Comparison of ENCODE assay signal across 13 cellular contexts in genomic region chr1:208231929-208232360, GRCh38. TPM values are rescaled to one million over a fixed set of nuclear protein-coding genes. Genes with fewer than 3 reads are reported as not detected.
A peak's percentile ranks its signal among the peaks of the same experiment; 100 is the strongest.
DNase-seq lines count a peak whose midpoint lies in the region; ATAC-seq and TF ChIP-seq lines count a peak whose summit lies in the region.
"Had no signal": no experiment of that assay in that cellular context is flagged by ENCODE, and none has a peak within 500 bp of the region (broad histone marks: within the 10 kb centered on the region; RNA-seq: fewer than 3 reads in every experiment).

No MANE protein-coding gene starts in this region.

- H3K4me1 ChIP-seq in right atrium auricular region (peaks cover 0 to 68% of the 10 kb centered on the region in 2 donors), body of pancreas (peaks cover 99% of the 10 kb centered on the region), lower lobe of right lung (peaks cover 100% of the 10 kb centered on the region), vagina (peaks cover 66% of the 10 kb centered on the region)

- H3K9me3 ChIP-seq in right atrium auricular region (no peaks in the 10 kb centered on the region), body of pancreas (no peaks in the 10 kb centered on the region), lower lobe of right lung (no peaks in the 10 kb centered on the region), vagina (no peaks in the 10 kb centered on the region)

- WGBS in body of pancreas, 2 donors = 22 to 24% methylated on average over 1 to 2 of the region's 2 CpGs

- peak overlapping the region; percentile 1 to 7 for H3K27ac ChIP-seq in right atrium auricular region
- H3K27ac ChIP-seq in body of pancreas = peak overlapping the region in 3 of 4 donors; percentile 65 to 71 (median 68)
- H3K27ac ChIP-seq in lower lobe of right lung = peak overlapping the region; percentile 83
- H3K27ac ChIP-seq in vagina = peak overlapping the region; percentile 59

- no peaks in the 10 kb centered on the region for H3K27me3 ChIP-seq in right atrium auricular region
- H3K27me3 ChIP-seq in body of pancreas = no peaks in the 10 kb centered on the region
- H3K27me3 ChIP-seq in lower lobe of right lung (ENCODE audit: low read depth) = no peaks in the 10 kb centered on the region
- H3K27me3 ChIP-seq in vagina = no peaks in the 10 kb centered on the region

- intact Hi-C loops in Right ventricle myocardium inferior (cut with DNase I) = no loop called here
- intact Hi-C loops in body of pancreas (cut with DNase I) = no loop called here
- intact Hi-C loops in lower lobe of right lung (cut with DNase I) = no loop called here
- intact Hi-C loops in vagina (cut with DNase I) = loop anchor here (10.0 kb wide), 1 partner anchor 347 kb away; no protein-coding TSS in a partner anchor

- no peak overlapping the region for H3K4me3 ChIP-seq in right atrium auricular region
- H3K4me3 ChIP-seq in body of pancreas = no peak overlapping the region
- H3K4me3 ChIP-seq in lower lobe of right lung = no peak overlapping the region
- H3K4me3 ChIP-seq in vagina = no peak overlapping the region
- H3K4me3 ChIP-seq: GM12878 had no signal

- TF ChIP-seq POLR2A in body of pancreas (IDR thresholded peaks at IDR 0.05) (no peak), vagina (IDR thresholded peaks at IDR 0.05) (no peak)

- DNase-seq in right atrium auricular region (ENCODE audit: low spot score) = no peak
- no peak for DNase-seq in Right ventricle myocardium inferior (ENCODE audit: missing footprints)
- peak; percentile 47 to 81 (median 70) for DNase-seq in body of pancreas
- DNase-seq in lower lobe of right lung = no peak
- no peak for DNase-seq in vagina (ENCODE audit: extremely low spot score in 2 of 2)
- no peak for DNase-seq in GF-D8 (lab: John Stamatoyannopoulos, UW)
- no peak for DNase-seq in OCI-M2 (lab: John Stamatoyannopoulos, UW; ENCODE audit: unreplicated experiment)
- DNase-seq: activated T-cell treated with anti-CD3 and anti-CD28 coated beads, Interleukin-2, amount 50 U/mL, for 48 hours; mammary epithelial cell; NCI-H1930; T-helper 17 cell had no signal

- H3K36me3 ChIP-seq in right atrium auricular region (no peaks in the 10 kb centered on the region), body of pancreas (replicated peaks in 1 of 2; ENCODE audit: insufficient read depth in 1 of 2, low read depth in 2 of 2) (no peaks in the 10 kb centered on the region), lower lobe of right lung (peaks cover 8% of the 10 kb centered on the region), vagina (no peaks in the 10 kb centered on the region)

- no peak for TF ChIP-seq CTCF in right atrium auricular region (IDR thresholded peaks at IDR 0.05)
- no peak for TF ChIP-seq CTCF in body of pancreas (IDR thresholded peaks at IDR 0.05)
- TF ChIP-seq CTCF in lower lobe of right lung (IDR thresholded peaks at IDR 0.05) = no peak
- TF ChIP-seq CTCF in vagina (IDR thresholded peaks at IDR 0.05) = no peak

- ATAC-seq in Right ventricle myocardium inferior (no peak), body of pancreas (peak; percentile 2), lower lobe of right lung (no peak), GM21360 (IDR thresholded peaks at IDR 0.05; ENCODE audit: unreplicated experiment) (no peak)
- ATAC-seq: GM12878, T-helper 17 cell had no signal

RNA-seq across cellular contexts. Expression of gene PLXNA2, which starts 12.2 kb away (rescaled TPM):
- 10 to 100 TPM; 10.8 to 23.8 TPM for total RNA-seq in right atrium auricular region
- 15.3 TPM for total RNA-seq in Right ventricle myocardium inferior
- total RNA-seq in body of pancreas = 10 to 100 TPM; 44.5 to 51.6 TPM
- 83.9 TPM for total RNA-seq in lower lobe of right lung
- total RNA-seq in vagina = 38.3 TPM

Comparison
In these comparisons a context has a peak if more than half of its experiments do, and no peak if none do; other contexts are left out.
1. DNase-seq: peak in body of pancreas (4 of 4); none in right atrium auricular region (single experiment), Right ventricle myocardium inferior (single experiment), lower lobe of right lung (single experiment), vagina (0 of 2), GF-D8 (single experiment) and OCI-M2 (single experiment).
2. H3K27ac ChIP-seq: peak in every context shown above with its lines; median percentile 83 in lower lobe of right lung; 68 in body of pancreas; 59 in vagina; 4 in right atrium auricular region.